Comparison of ENCODE assay signal across 25 cellular contexts in the genomic region with DNA sequence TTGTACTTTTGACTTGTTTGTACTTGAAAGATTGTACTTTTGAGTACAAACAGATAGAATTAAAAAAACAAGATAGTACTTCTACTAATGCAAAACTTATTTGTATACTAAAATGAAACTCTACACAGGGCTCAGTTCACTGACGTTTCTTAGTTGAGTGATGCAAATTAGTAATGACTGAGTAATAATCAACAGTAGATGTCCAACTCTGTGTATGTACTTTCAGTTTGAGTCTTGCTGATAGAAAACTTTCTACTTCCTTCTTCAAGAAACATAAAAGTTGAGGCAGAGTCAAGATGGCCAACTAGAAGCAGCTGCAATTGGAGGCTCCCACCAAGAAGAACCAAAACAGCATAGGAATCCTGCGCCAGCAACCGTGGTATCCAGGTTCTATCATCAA.
DNase-seq lines count a peak whose midpoint lies in the region; ATAC-seq, FAIRE-seq and TF ChIP-seq lines count a peak whose summit lies in the region.
"Had no signal": no experiment of that assay in that cellular context is flagged by ENCODE, and none has a peak within 500 bp of the region (broad histone marks: within the 10 kb centered on the region; RNA-seq: fewer than 3 reads in every experiment).

No MANE protein-coding gene starts in this region.

- H3K27ac Mint-ChIP-seq in T-helper 17 cell, result no peak overlapping the region
- H3K27ac Mint-ChIP-seq: activated T-helper 1 cell treated with anti-CD3 and anti-CD28 coated beads, Interleukin-12 subunit alpha, Interleukin-12 subunit beta, Interleukin-2, Interleukin-4 antibody, amounts not matched to agents 30 ng/mL and 10 ng/mL and 1 ng/mL, durations not matched to agents 14 hours and 24 hours and 36 hours; dendritic cell treated with granulocyte-macrophage colony-stimulating factor and Interleukin-4, amounts not matched to agents 40 ng/mL and 50 ng/mL, for 4 days had no signal

- H3K27me3 ChIP-seq in smooth muscle cell (ENCODE audit: low read depth), result no peaks in the 10 kb centered on the region

- WGBS in smooth muscle cell (ENCODE audit: low lambda C conversion rate), result 90% methylated on average over 3 of the region's 3 CpGs

- TF ChIP-seq CTCF in smooth muscle cell (IDR thresholded peaks at IDR 0.05; ENCODE audit: borderline replicate concordance, insufficient read depth, poor library complexity, severe bottlenecking), result no peak

- H3F3A ChIP-seq in smooth muscle cell (ENCODE audit: low read depth), result no peaks in the 10 kb centered on the region

- no peak for FAIRE-seq in urothelium cell line (lab: Jason Lieb, UNC)
- FAIRE-seq: A549, endometrium, TTC549 had no signal

- H3K4me1 Mint-ChIP-seq in T-helper 17 cell, result no peaks in the 10 kb centered on the region

- H3K4me3 Mint-ChIP-seq in T-helper 17 cell, result no peak overlapping the region
- H3K4me3 Mint-ChIP-seq: activated T-helper 1 cell treated with anti-CD3 and anti-CD28 coated beads, Interleukin-12 subunit alpha, Interleukin-12 subunit beta, Interleukin-2, Interleukin-4 antibody, amounts not matched to agents 30 ng/mL and 10 ng/mL and 1 ng/mL, durations not matched to agents 14 hours and 24 hours and 36 hours; dendritic cell treated with granulocyte-macrophage colony-stimulating factor and Interleukin-4, amounts not matched to agents 40 ng/mL and 50 ng/mL, for 4 days had no signal

- no peak overlapping the region for H3K4me3 ChIP-seq in smooth muscle cell
- H3K4me3 ChIP-seq: A549, HAP-1, lower lobe of right lung had no signal

- peak; percentile 75 for ATAC-seq in GM18508 (IDR thresholded peaks at IDR 0.05; ENCODE audit: insufficient read depth, unreplicated experiment)
- peak; percentile 74 for ATAC-seq in GM19463 (IDR thresholded peaks at IDR 0.05; ENCODE audit: unreplicated experiment)
- peak; percentile 35 for ATAC-seq in HG02759 (IDR thresholded peaks at IDR 0.05; ENCODE audit: unreplicated experiment)
- ATAC-seq in HG03432 (IDR thresholded peaks at IDR 0.05; ENCODE audit: unreplicated experiment), result peak; percentile 73
- ATAC-seq in T-helper 17 cell, result no peak
- ATAC-seq: A549, lower lobe of right lung, Panc1, sciatic nerve had no signal

- H3K27ac ChIP-seq in smooth muscle cell (ENCODE audit: low read depth), result no peak overlapping the region
- H3K27ac ChIP-seq: A549, lower lobe of right lung had no signal

- no peaks in the 10 kb centered on the region for H3K4me1 ChIP-seq in smooth muscle cell (ENCODE audit: low read depth)
- H3K4me1 ChIP-seq: A549, HAP-1, lower lobe of right lung had no signal

- no peak overlapping the region for H3K9ac ChIP-seq in smooth muscle cell (ENCODE audit: low read depth)

- no peaks in the 10 kb centered on the region for H3K9me3 ChIP-seq in smooth muscle cell (replicated peaks; ENCODE audit: low read depth)
- H3K9me3 ChIP-seq in T-helper 17 cell (ENCODE audit: control insufficient read depth, low read length, poor library complexity, severe bottlenecking), result no peaks in the 10 kb centered on the region
- H3K9me3 ChIP-seq: A549, HAP-1, lower lobe of right lung had no signal

- no peaks in the 10 kb centered on the region for H3K27me3 Mint-ChIP-seq in T-helper 17 cell
- H3K27me3 Mint-ChIP-seq: dendritic cell treated with granulocyte-macrophage colony-stimulating factor and Interleukin-4, amounts not matched to agents 40 ng/mL and 50 ng/mL, for 4 days had no signal

- H3K36me3 ChIP-seq in smooth muscle cell (ENCODE audit: low read depth), result no peaks in the 10 kb centered on the region
- H3K36me3 ChIP-seq: HAP-1, lower lobe of right lung had no signal

- no peaks in the 10 kb centered on the region for H3K79me2 ChIP-seq in smooth muscle cell (ENCODE audit: low read depth)

- H4K20me1 ChIP-seq in smooth muscle cell (ENCODE audit: low read depth), result no peaks in the 10 kb centered on the region

- DNase-seq in urothelium cell line (ENCODE audit: low spot score) (no peak), smooth muscle cell (lab: John Stamatoyannopoulos, UW; ENCODE audit: unreplicated experiment) (no peak), NOMO-1 (lab: John Stamatoyannopoulos, UW; ENCODE audit: unreplicated experiment in 2 of 2) (no peak), T-helper 17 cell (no peak)
- DNase-seq: activated naive CD4-positive, alpha-beta T cell treated with anti-CD3 and anti-CD28 coated beads, Interleukin-2, amount 50 U/mL, for 16 hours; aorta; caudate nucleus; DMS79; lower lobe of right lung; NCI-H1092; NCI-H187 treated with DMSO at 0.1 percent for 48 hours; NCI-H345; SIG-M5 had no signal

- no peak overlapping the region for H3K4me2 ChIP-seq in smooth muscle cell
- H3K4me2 ChIP-seq: A549 had no signal

- H3K36me3 Mint-ChIP-seq in T-helper 17 cell (ENCODE audit: low read depth), result no peaks in the 10 kb centered on the region

- H2AFZ ChIP-seq in smooth muscle cell (ENCODE audit: low read depth), result no peak overlapping the region
